9 cellular contexts compared by ENCODE assay signal in the genomic region with DNA sequence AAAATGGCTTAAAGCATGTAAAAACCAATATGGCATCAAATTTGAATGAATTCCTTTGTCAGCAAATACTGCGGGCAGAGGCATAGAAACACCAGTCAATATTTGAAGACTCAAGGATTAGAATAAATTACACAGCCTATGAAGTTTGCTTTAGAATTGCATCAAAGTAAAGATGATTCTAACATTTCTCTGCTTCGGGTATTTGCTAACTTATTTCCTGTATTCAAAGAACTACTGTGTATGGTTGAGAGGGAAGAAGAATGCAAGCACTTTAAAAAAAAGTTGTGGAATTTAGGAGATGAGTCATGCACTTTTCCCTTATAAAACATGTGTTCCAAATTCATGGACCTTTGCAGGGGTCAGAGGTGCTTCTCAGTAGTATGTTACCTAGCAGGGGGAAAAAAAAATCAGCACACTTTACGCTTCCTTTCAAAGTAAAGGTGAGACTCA.
DNase-seq lines count a peak whose midpoint lies in the region; ATAC-seq and TF ChIP-seq lines count a peak whose summit lies in the region.
"Had no signal": no experiment of that assay in that cellular context is flagged by ENCODE, and none has a peak within 500 bp of the region (broad histone marks: within the 10 kb centered on the region; RNA-seq: fewer than 3 reads in every experiment).

No MANE protein-coding gene starts in this region.

- H3K36me3 ChIP-seq in gastroesophageal sphincter, result no peaks in the 10 kb centered on the region

- TF ChIP-seq POLR2A in gastroesophageal sphincter (IDR thresholded peaks at IDR 0.05), result no peak

- DNase-seq in activated CD4-positive, alpha-beta T cell treated with anti-CD3 and anti-CD28 coated beads, Interleukin-2, amount 10 ng/mL, durations not matched to agents 24 days and 14 days, result no peak
- no peak for DNase-seq in activated CD4-positive, alpha-beta T cell treated with anti-CD3 and anti-CD28 coated beads, Interleukin-2, amount 50 U/mL, for 48 hours
- DNase-seq in activated B cell treated with CpG ODN at 0.5 μM for 24 hours (no peak), substantia nigra (lab: John Stamatoyannopoulos, UW) (no peak), superior temporal gyrus (ENCODE audit: extremely low spot score) (no peak)

- no peak for TF ChIP-seq CTCF in activated B cell treated with CpG ODN at 0.5 μM for 24 hours (IDR thresholded peaks at IDR 0.05)
- TF ChIP-seq CTCF in gastroesophageal sphincter (IDR thresholded peaks at IDR 0.05), result no peak

- H3K4me1 Mint-ChIP-seq in activated CD4-positive, alpha-beta T cell treated with anti-CD3 and anti-CD28 coated beads, Interleukin-2, amount 10 ng/mL, durations not matched to agents 24 days and 14 days, result peaks cover 71% of the 10 kb centered on the region
- H3K4me1 Mint-ChIP-seq in activated B cell treated with CpG ODN at 0.5 μM for 24 hours, result peaks cover 94% of the 10 kb centered on the region

- intact Hi-C loops in activated CD4-positive, alpha-beta T cell treated with anti-CD3 and anti-CD28 coated beads, Interleukin-2, amount 10 ng/mL, durations not matched to agents 24 days and 14 days (cut with micrococcal nuclease), result no loop called here
- intact Hi-C loops in activated B cell treated with CpG ODN at 0.5 μM for 24 hours (cut with micrococcal nuclease), result no loop called here

- H3K27ac Mint-ChIP-seq in activated CD4-positive, alpha-beta T cell treated with anti-CD3 and anti-CD28 coated beads, Interleukin-2, amount 10 ng/mL, durations not matched to agents 24 days and 14 days, result peak overlapping the region; percentile 54
- H3K27ac Mint-ChIP-seq in activated B cell treated with CpG ODN at 0.5 μM for 24 hours, result peak overlapping the region; percentile 51

- peak overlapping the region in 3 of 4 donors; percentile 5 to 23 (median 9) for H3K27ac ChIP-seq in gastroesophageal sphincter
- H3K27ac ChIP-seq in substantia nigra (ENCODE audit: low read depth, low read length, poor library complexity, severe bottlenecking), result peak overlapping the region; percentile 86

- POLR2A ChIA-PET in activated B cell treated with CpG ODN at 0.5 μM for 24 hours (lab: Charles Lee), result interaction anchor here (1.1 to 1.4 kb wide), 2 partner anchors 9 to 16 kb away, joined by 5 read pairs; no protein-coding TSS in a partner anchor

- H3K36me3 Mint-ChIP-seq in activated CD4-positive, alpha-beta T cell treated with anti-CD3 and anti-CD28 coated beads, Interleukin-2, amount 10 ng/mL, durations not matched to agents 24 days and 14 days (ENCODE audit: low read depth), result peaks cover 5% of the 10 kb centered on the region
- peaks cover 10% of the 10 kb centered on the region for H3K36me3 Mint-ChIP-seq in activated B cell treated with CpG ODN at 0.5 μM for 24 hours (ENCODE audit: low read depth)

- H3K27me3 Mint-ChIP-seq in activated CD4-positive, alpha-beta T cell treated with anti-CD3 and anti-CD28 coated beads, Interleukin-2, amount 10 ng/mL, durations not matched to agents 24 days and 14 days, result no peaks in the 10 kb centered on the region
- no peaks in the 10 kb centered on the region for H3K27me3 Mint-ChIP-seq in activated B cell treated with CpG ODN at 0.5 μM for 24 hours

- H3K4me1 ChIP-seq in gastroesophageal sphincter, result peaks cover 4 to 87% (median 12%) of the 10 kb centered on the region in 3 donors

- H3K9me3 ChIP-seq in gastroesophageal sphincter, result no peaks in the 10 kb centered on the region

- H3K4me3 ChIP-seq in gastroesophageal sphincter, result no peak overlapping the region
- H3K4me3 ChIP-seq: BLaER1 treated with 17β-estradiol and CSF1 and Interleukin-3, amounts not matched to agents 10 nM and 100 nM had no signal

- ATAC-seq in activated B cell treated with CpG ODN at 0.5 μM for 24 hours (ENCODE audit: low read depth) (no peak), gastroesophageal sphincter (peak; percentile 50), GM18519 (IDR thresholded peaks at IDR 0.05; ENCODE audit: low FRiP score, unreplicated experiment) (no peak), GM21529 (IDR thresholded peaks at IDR 0.05; ENCODE audit: unreplicated experiment) (no peak)

- no peaks in the 10 kb centered on the region for H3K9me3 Mint-ChIP-seq in activated CD4-positive, alpha-beta T cell treated with anti-CD3 and anti-CD28 coated beads, Interleukin-2, amount 10 ng/mL, durations not matched to agents 24 days and 14 days
- no peaks in the 10 kb centered on the region for H3K9me3 Mint-ChIP-seq in activated B cell treated with CpG ODN at 0.5 μM for 24 hours

- no peak for TF ChIP-seq EP300 in gastroesophageal sphincter (IDR thresholded peaks at IDR 0.05)

- WGBS in gastroesophageal sphincter (ENCODE audit: low coverage in 1 of 2), 2 donors, result 36 to 56% methylated on average over 2 to 3 of the region's 3 CpGs

- H3K4me3 Mint-ChIP-seq in activated CD4-positive, alpha-beta T cell treated with anti-CD3 and anti-CD28 coated beads, Interleukin-2, amount 10 ng/mL, durations not matched to agents 24 days and 14 days, result peak overlapping the region; percentile 56
- H3K4me3 Mint-ChIP-seq in activated B cell treated with CpG ODN at 0.5 μM for 24 hours, result no peak overlapping the region

- CTCF ChIA-PET in activated B cell treated with CpG ODN at 0.5 μM for 24 hours (lab: Charles Lee), result no interaction called here

- no peaks in the 10 kb centered on the region for H3K27me3 ChIP-seq in gastroesophageal sphincter
- H3K27me3 ChIP-seq: BLaER1 treated with 17β-estradiol and CSF1 and Interleukin-3, amounts not matched to agents 10 nM and 100 nM had no signal
